9 cellular contexts compared by ENCODE assay signal in the genomic region with DNA sequence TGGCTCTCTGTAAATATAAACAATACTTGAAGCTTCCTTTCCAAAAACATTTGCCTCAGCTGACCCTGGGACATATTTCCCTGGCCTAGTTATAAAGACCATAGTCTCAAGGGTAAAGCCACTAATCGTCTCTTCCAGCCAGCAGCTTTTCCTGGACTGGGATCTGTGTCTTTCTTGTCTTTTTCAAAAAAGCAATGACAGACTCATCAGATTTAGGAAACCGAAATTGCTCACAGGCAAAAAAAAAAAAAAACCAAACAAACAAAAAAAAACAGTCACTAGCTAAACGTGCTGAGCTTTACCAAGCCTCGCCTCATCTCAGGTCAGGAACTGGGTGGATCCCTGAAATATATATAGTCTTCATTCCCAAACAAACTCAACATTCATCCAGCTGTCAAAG. TPM values are rescaled to one million over a fixed set of nuclear protein-coding genes. Genes with fewer than 3 reads are reported as not detected.
DNase-seq lines count a peak whose midpoint lies in the region; ATAC-seq, FAIRE-seq and TF ChIP-seq lines count a peak whose summit lies in the region.
"Had no signal": no experiment of that assay in that cellular context is flagged by ENCODE, and none has a peak within 500 bp of the region (broad histone marks: within the 10 kb centered on the region; RNA-seq: fewer than 3 reads in every experiment).

No MANE protein-coding gene starts in this region.

- H3K4me1 Mint-ChIP-seq in brain: peaks cover 38% of the 10 kb centered on the region

- H3K9me3 ChIP-seq in kidney (ENCODE audit: control insufficient read depth in 1 of 2, low read length in 2 of 2) (no peaks in the 10 kb centered on the region), suprapubic skin (no peaks in the 10 kb centered on the region)

- no peaks in the 10 kb centered on the region for H3K9me3 Mint-ChIP-seq in brain

- peaks cover 4% of the 10 kb centered on the region for H3K27me3 Mint-ChIP-seq in brain

- no peak overlapping the region for H3K9ac ChIP-seq in kidney (ENCODE audit: low read length in 2 of 2)

- no peaks in the 10 kb centered on the region for H3K27me3 ChIP-seq in suprapubic skin

- no peak overlapping the region for H3K4me3 Mint-ChIP-seq in brain

- TF ChIP-seq EP300 in suprapubic skin (IDR thresholded peaks at IDR 0.05): no peak

- intact Hi-C loops in kidney (cut with DNase I) (no loop called here), posterior cingulate gyrus (cut with DNase I) (no loop called here)

- TF ChIP-seq CTCF in brain (conservative IDR thresholded peaks at IDR 0.05): no peak
- no peak for TF ChIP-seq CTCF in kidney (IDR thresholded peaks at IDR 0.05; ENCODE audit: borderline replicate concordance, extremely low read depth, insufficient read depth)
- TF ChIP-seq CTCF in suprapubic skin (IDR thresholded peaks at IDR 0.05): no peak

- TF ChIP-seq POLR2A in suprapubic skin (IDR thresholded peaks at IDR 0.05) (no peak), erythroblast (IDR thresholded peaks at IDR 0.05; ENCODE audit: low read length) (no peak)

- H3K36me3 ChIP-seq in kidney (ENCODE audit: control insufficient read depth in 1 of 2, insufficient read depth in 2 of 2, low read length in 2 of 2): peaks cover 17 to 23% of the 10 kb centered on the region in 2 donors
- H3K36me3 ChIP-seq in suprapubic skin: peaks cover 40% of the 10 kb centered on the region

- H3K27ac ChIP-seq in kidney (ENCODE audit: low read depth in 2 of 2, low read length in 2 of 2): peak overlapping the region; percentile 68 to 84
- H3K27ac ChIP-seq in suprapubic skin: peak overlapping the region; percentile 61

- peak; percentile 13 for FAIRE-seq in kidney (lab: Jason Lieb, UNC)

- no peak overlapping the region for H3K4me3 ChIP-seq in kidney (ENCODE audit: low read length in 2 of 2)
- no peak overlapping the region for H3K4me3 ChIP-seq in suprapubic skin

- H3K4me1 ChIP-seq in kidney (ENCODE audit: control insufficient read depth in 1 of 2, insufficient read depth in 1 of 2, low read depth in 1 of 2, low read length in 2 of 2) (peaks cover 15 to 23% of the 10 kb centered on the region in 2 donors), suprapubic skin (peaks cover 60% of the 10 kb centered on the region)

- peaks cover 16% of the 10 kb centered on the region for H3K36me3 Mint-ChIP-seq in brain

- 4% methylated on average over 4 of the region's 4 CpGs for WGBS in suprapubic skin

- peak overlapping the region; percentile 8 to 79 (median 54) for H3K27ac Mint-ChIP-seq in brain

- DNase-seq in NCI-H82 (lab: John Stamatoyannopoulos, UW) (peak; percentile 36), NCI-H82 treated with DMSO at 0.1 percent for 48 hours (lab: John Stamatoyannopoulos, UW; ENCODE audit: unreplicated experiment) (no peak), kidney (no peak), suprapubic skin (ENCODE audit: low spot score in 2 of 2) (no peak), erythroblast (lab: John Stamatoyannopoulos, UW) (no peak), posterior cingulate gyrus (no peak)
- DNase-seq: head of caudate nucleus had no signal

- no peak for ATAC-seq in HG03565 (IDR thresholded peaks at IDR 0.05; ENCODE audit: unreplicated experiment)

RNA-seq across cellular contexts. Expression of a gene that starts 23.5 kb away (rescaled TPM):
- polyA plus RNA-seq in brain (ENCODE audit: insufficient read depth, low read depth, low replicate concordance) (16.9 TPM), kidney (ENCODE audit: insufficient read depth, low read depth, low replicate concordance) (29.4 TPM)
- total RNA-seq in kidney (30.1 TPM), suprapubic skin (10 to 100 TPM; 13.8 to 24.8 (median 22.9) TPM)

RNA-seq across cellular contexts. Expression of a gene that starts 39.1 kb away (rescaled TPM):
- polyA plus RNA-seq in brain (ENCODE audit: insufficient read depth, low read depth, low replicate concordance) (43.1 TPM), kidney (ENCODE audit: insufficient read depth, low read depth, low replicate concordance) (2.4 TPM)
- total RNA-seq in kidney (20.1 TPM), suprapubic skin (10 to 100 TPM; 55.7 to 71.8 (median 66.8) TPM)
